21 cellular contexts compared by ENCODE assay signal in genomic region chr6:56514395-56514794, GRCh38.
DNase-seq lines count a peak whose midpoint lies in the region; ATAC-seq and TF ChIP-seq lines count a peak whose summit lies in the region.
"Had no signal": no experiment of that assay in that cellular context is flagged by ENCODE, and none has a peak within 500 bp of the region (broad histone marks: within the 10 kb centered on the region; RNA-seq: fewer than 3 reads in every experiment).

No MANE protein-coding gene starts in this region.

- H3K4me3 ChIP-seq in LNCaP clone FGC (ENCODE audit: low read depth, low read length) (no peak overlapping the region), esophagus squamous epithelium (no peak overlapping the region), tibial artery (no peak overlapping the region), lower leg skin (ENCODE audit: low read depth, poor library complexity, severe bottlenecking) (no peak overlapping the region)
- H3K4me3 ChIP-seq: dorsolateral prefrontal cortex, ovary, SJSA1 had no signal

- H3K27ac ChIP-seq in esophagus squamous epithelium (peak overlapping the region in 3 of 4 donors; percentile 56 to 74 (median 57)), tibial artery (peak overlapping the region; percentile 55 to 60)
- H3K27ac ChIP-seq: brain microvascular endothelial cell, ovary, SJSA1 had no signal

- DNase-seq in LNCaP clone FGC (ENCODE audit: low read depth): peak; percentile 44
- no peak for DNase-seq in esophagus squamous epithelium (lab: John Stamatoyannopoulos, UW)
- no peak for DNase-seq in mesothelial cell of epicardium (ENCODE audit: low spot score in 2 of 2, unreplicated experiment in 2 of 2)
- peak in 1 of 2 donors; percentile 83 for DNase-seq in tibial artery
- no peak for DNase-seq in lower leg skin (ENCODE audit: low spot score in 2 of 2)
- no peak for DNase-seq in UCSD-AML1 (lab: John Stamatoyannopoulos, UW; ENCODE audit: unreplicated experiment)
- no peak for DNase-seq in SIG-M5 treated with dmso at 0.1 percent for 504 hours (lab: John Stamatoyannopoulos, UW; ENCODE audit: unreplicated experiment)
- DNase-seq: activated CD4-positive, alpha-beta T cell treated with anti-CD3 and anti-CD28 coated beads, Interleukin-2, amount 10 ng/mL, durations not matched to agents 24 days and 14 days; activated naive CD4-positive, alpha-beta T cell treated with Interleukin-2 at 50 U/mL for 16 hours; brain microvascular endothelial cell; dorsolateral prefrontal cortex; hippocampal formation; NCI-H1436; NCI-H446; ovary; stimulated activated CD4-positive, alpha-beta T cell treated with anti-CD3 and anti-CD28 coated beads, Interleukin-12 subunit alpha, Interleukin-12 subunit beta, amount 100 ng/mL, for 4 hours; stimulated activated naive CD4-positive, alpha-beta T cell; T-helper 9 cell had no signal

- H3K27me3 Mint-ChIP-seq in mesothelial cell of epicardium (ENCODE audit: low read depth): no peaks in the 10 kb centered on the region
- H3K27me3 Mint-ChIP-seq: activated CD4-positive, alpha-beta T cell treated with anti-CD3 and anti-CD28 coated beads, Interleukin-2, amount 10 ng/mL, durations not matched to agents 24 days and 14 days had no signal

- H3K36me3 Mint-ChIP-seq in mesothelial cell of epicardium: peaks cover 38% of the 10 kb centered on the region

- H3K27me3 ChIP-seq in esophagus squamous epithelium: no peaks in the 10 kb centered on the region
- H3K27me3 ChIP-seq in tibial artery: no peaks in the 10 kb centered on the region
- H3K27me3 ChIP-seq: brain microvascular endothelial cell, dorsolateral prefrontal cortex, ovary, SJSA1 had no signal

- H3K9me3 ChIP-seq in esophagus squamous epithelium: no peaks in the 10 kb centered on the region
- no peaks in the 10 kb centered on the region for H3K9me3 ChIP-seq in tibial artery
- H3K9me3 ChIP-seq: ovary, SJSA1 had no signal

- 57 to 59% methylated on average over 2 of the region's 2 CpGs for WGBS in esophagus squamous epithelium, 2 donors
- WGBS in lower leg skin, 2 donors: 19 to 42% methylated on average over 2 of the region's 2 CpGs

- TF ChIP-seq POLR2A in esophagus squamous epithelium (IDR thresholded peaks at IDR 0.05) (no peak), lower leg skin (IDR thresholded peaks at IDR 0.05) (no peak)

- H3K4me1 ChIP-seq in esophagus squamous epithelium: peaks cover 0 to 42% (median 0%) of the 10 kb centered on the region in 3 donors
- H3K4me1 ChIP-seq in tibial artery: peaks cover 0 to 75% (median 27%) of the 10 kb centered on the region in 4 donors

- peaks cover 36% of the 10 kb centered on the region for H3K4me1 Mint-ChIP-seq in mesothelial cell of epicardium
- H3K4me1 Mint-ChIP-seq: activated CD4-positive, alpha-beta T cell treated with anti-CD3 and anti-CD28 coated beads, Interleukin-2, amount 10 ng/mL, durations not matched to agents 24 days and 14 days had no signal

- intact Hi-C loops in esophagus squamous epithelium (cut with DNase I) (no loop called here), tibial artery (cut with DNase I; ENCODE audit: low total_unique reads) (no loop called here), lower leg skin (cut with DNase I; ENCODE audit: low total_unique reads) (no loop called here)

- ATAC-seq in HG03175 (IDR thresholded peaks at IDR 0.05; ENCODE audit: unreplicated experiment): no peak
- ATAC-seq: esophagus mucosa had no signal

- TF ChIP-seq CTCF in LNCaP clone FGC (IDR thresholded peaks at IDR 0.05; ENCODE audit: control insufficient read depth, extremely low read depth, insufficient read depth): no peak
- no peak for TF ChIP-seq CTCF in esophagus squamous epithelium (IDR thresholded peaks at IDR 0.05)
- no peak for TF ChIP-seq CTCF in mesothelial cell of epicardium (IDR thresholded peaks at IDR 0.05; ENCODE audit: unreplicated experiment)
- TF ChIP-seq CTCF in tibial artery (IDR thresholded peaks at IDR 0.05): no peak
- no peak for TF ChIP-seq CTCF in lower leg skin (IDR thresholded peaks at IDR 0.05)

- peak overlapping the region; percentile 73 for H3K27ac Mint-ChIP-seq in mesothelial cell of epicardium
- H3K27ac Mint-ChIP-seq: activated CD4-positive, alpha-beta T cell treated with anti-CD3 and anti-CD28 coated beads, Interleukin-2, amount 10 ng/mL, durations not matched to agents 24 days and 14 days had no signal

- peaks cover 0 to 77% (median 4%) of the 10 kb centered on the region in 3 donors for H3K36me3 ChIP-seq in esophagus squamous epithelium
- H3K36me3 ChIP-seq in tibial artery: peaks cover 37 to 64% (median 45%) of the 10 kb centered on the region in 3 donors
- H3K36me3 ChIP-seq: ovary had no signal

- H3K4me3 Mint-ChIP-seq in mesothelial cell of epicardium: no peak overlapping the region
- H3K4me3 Mint-ChIP-seq: activated CD4-positive, alpha-beta T cell treated with anti-CD3 and anti-CD28 coated beads, Interleukin-2, amount 10 ng/mL, durations not matched to agents 24 days and 14 days had no signal

- no peaks in the 10 kb centered on the region for H3K9me3 Mint-ChIP-seq in mesothelial cell of epicardium
- H3K9me3 Mint-ChIP-seq: activated CD4-positive, alpha-beta T cell treated with anti-CD3 and anti-CD28 coated beads, Interleukin-2, amount 10 ng/mL, durations not matched to agents 24 days and 14 days had no signal
